Comparison of ENCODE assay signal across 15 cellular contexts in genomic region chr7:158559356-158559755, GRCh38.
"Had no signal": no experiment of that assay in that cellular context is flagged by ENCODE, and none has a peak within 500 bp of the region (broad histone marks: within the 10 kb centered on the region; RNA-seq: fewer than 3 reads in every experiment).

No MANE protein-coding gene starts in this region.

- H3K27me3 ChIP-seq: body of pancreas, colonic mucosa, uterus had no signal

- H3K4me1 ChIP-seq: colonic mucosa, esophagus muscularis mucosa, left lung, tibial artery, uterus had no signal

- H3K27ac ChIP-seq: body of pancreas, colonic mucosa, esophagus muscularis mucosa, left lung, neutrophil, tibial artery, uterus, VCaP had no signal

- DNase-seq: activated CD4-positive, alpha-beta T cell treated with anti-CD3 and anti-CD28 coated beads for 1 hour; activated CD4-positive, alpha-beta T cell treated with anti-CD3 and anti-CD28 coated beads, Interleukin-2, amount 50 U/mL, for 4 hours; body of pancreas; caudate nucleus; colonic mucosa; left lung; mucosa of descending colon; naive thymus-derived CD4-positive, alpha-beta T cell; retina; stimulated activated CD4-positive, alpha-beta T cell treated with anti-CD3 and anti-CD28 coated beads, Interleukin-2, amount 100 ng/mL, for 48 hours; uterus had no signal

- H3K4me3 ChIP-seq: body of pancreas, colonic mucosa, esophagus muscularis mucosa, left lung, mucosa of descending colon, tibial artery, uterus had no signal

- H3K36me3 ChIP-seq: colonic mucosa, esophagus muscularis mucosa, left lung, neutrophil, tibial artery, uterus had no signal

- H3K9me3 ChIP-seq: body of pancreas, colonic mucosa, esophagus muscularis mucosa, left lung, mucosa of descending colon, neutrophil, tibial artery, uterus had no signal
